ENCODE assay signal across 2 cellular contexts in genomic region chr16:54657058-54657708, GRCh38.
TF ChIP-seq lines count a peak whose summit lies in the region.

No MANE protein-coding gene starts in this region.

TF ChIP-seq in K562, 482 proteins besides CTCF, POLR2A, EP300 and RAD21 (continued from another document):
- TF ChIP-seq, protein P1, sequence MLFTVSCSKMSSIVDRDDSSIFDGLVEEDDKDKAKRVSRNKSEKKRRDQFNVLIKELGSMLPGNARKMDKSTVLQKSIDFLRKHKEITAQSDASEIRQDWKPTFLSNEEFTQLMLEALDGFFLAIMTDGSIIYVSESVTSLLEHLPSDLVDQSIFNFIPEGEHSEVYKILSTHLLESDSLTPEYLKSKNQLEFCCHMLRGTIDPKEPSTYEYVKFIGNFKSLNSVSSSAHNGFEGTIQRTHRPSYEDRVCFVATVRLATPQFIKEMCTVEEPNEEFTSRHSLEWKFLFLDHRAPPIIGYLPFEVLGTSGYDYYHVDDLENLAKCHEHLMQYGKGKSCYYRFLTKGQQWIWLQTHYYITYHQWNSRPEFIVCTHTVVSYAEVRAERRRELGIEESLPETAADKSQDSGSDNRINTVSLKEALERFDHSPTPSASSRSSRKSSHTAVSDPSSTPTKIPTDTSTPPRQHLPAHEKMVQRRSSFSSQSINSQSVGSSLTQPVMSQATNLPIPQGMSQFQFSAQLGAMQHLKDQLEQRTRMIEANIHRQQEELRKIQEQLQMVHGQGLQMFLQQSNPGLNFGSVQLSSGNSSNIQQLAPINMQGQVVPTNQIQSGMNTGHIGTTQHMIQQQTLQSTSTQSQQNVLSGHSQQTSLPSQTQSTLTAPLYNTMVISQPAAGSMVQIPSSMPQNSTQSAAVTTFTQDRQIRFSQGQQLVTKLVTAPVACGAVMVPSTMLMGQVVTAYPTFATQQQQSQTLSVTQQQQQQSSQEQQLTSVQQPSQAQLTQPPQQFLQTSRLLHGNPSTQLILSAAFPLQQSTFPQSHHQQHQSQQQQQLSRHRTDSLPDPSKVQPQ (CRISPR knock-in tag; IDR thresholded peaks at IDR 0.05; ENCODE audit: borderline replicate concordance), result no peak
- TF ChIP-seq RAD51 (IDR thresholded peaks at IDR 0.05; ENCODE audit: borderline replicate concordance, low read depth), result peak; percentile 77
- TF ChIP-seq USF2 (CRISPR knock-in tag; IDR thresholded peaks at IDR 0.05), result peak; percentile 85
- TF ChIP-seq E2F4 (CRISPR knock-in tag; IDR thresholded peaks at IDR 0.05; ENCODE audit: low read depth), result no peak
- no peak for TF ChIP-seq CTBP1 (IDR thresholded peaks at IDR 0.05; ENCODE audit: borderline replicate concordance)
- TF ChIP-seq ZNF512 (tag; IDR thresholded peaks at IDR 0.05), result peak; percentile 91
- TF ChIP-seq, protein P2, sequence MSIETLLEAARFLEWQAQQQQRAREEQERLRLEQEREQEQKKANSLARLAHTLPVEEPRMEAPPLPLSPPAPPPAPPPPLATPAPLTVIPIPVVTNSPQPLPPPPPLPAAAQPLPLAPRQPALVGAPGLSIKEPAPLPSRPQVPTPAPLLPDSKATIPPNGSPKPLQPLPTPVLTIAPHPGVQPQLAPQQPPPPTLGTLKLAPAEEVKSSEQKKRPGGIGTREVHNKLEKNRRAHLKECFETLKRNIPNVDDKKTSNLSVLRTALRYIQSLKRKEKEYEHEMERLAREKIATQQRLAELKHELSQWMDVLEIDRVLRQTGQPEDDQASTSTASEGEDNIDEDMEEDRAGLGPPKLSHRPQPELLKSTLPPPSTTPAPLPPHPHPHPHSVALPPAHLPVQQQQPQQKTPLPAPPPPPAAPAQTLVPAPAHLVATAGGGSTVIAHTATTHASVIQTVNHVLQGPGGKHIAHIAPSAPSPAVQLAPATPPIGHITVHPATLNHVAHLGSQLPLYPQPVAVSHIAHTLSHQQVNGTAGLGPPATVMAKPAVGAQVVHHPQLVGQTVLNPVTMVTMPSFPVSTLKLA (conservative IDR thresholded peaks at IDR 0.05), result no peak
- no peak for TF ChIP-seq SRSF7 (optimal IDR thresholded peaks at IDR 0.05; ENCODE audit: low read depth, low read length)
- no peak for TF ChIP-seq ZNF274 (IDR thresholded peaks at IDR 0.05; ENCODE audit: borderline replicate concordance, low read depth, low read length)
- TF ChIP-seq, protein P3, sequence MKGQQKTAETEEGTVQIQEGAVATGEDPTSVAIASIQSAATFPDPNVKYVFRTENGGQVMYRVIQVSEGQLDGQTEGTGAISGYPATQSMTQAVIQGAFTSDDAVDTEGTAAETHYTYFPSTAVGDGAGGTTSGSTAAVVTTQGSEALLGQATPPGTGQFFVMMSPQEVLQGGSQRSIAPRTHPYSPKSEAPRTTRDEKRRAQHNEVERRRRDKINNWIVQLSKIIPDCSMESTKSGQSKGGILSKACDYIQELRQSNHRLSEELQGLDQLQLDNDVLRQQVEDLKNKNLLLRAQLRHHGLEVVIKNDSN (CRISPR knock-in tag; IDR thresholded peaks at IDR 0.05), result 0 out of 2 replicates have a peak, but pooled peaks have one; percentile 9
- TF ChIP-seq NFYB (IDR thresholded peaks at IDR 0.05; ENCODE audit: extremely low read depth, insufficient read length), result peak; percentile 20
- TF ChIP-seq, protein P4, sequence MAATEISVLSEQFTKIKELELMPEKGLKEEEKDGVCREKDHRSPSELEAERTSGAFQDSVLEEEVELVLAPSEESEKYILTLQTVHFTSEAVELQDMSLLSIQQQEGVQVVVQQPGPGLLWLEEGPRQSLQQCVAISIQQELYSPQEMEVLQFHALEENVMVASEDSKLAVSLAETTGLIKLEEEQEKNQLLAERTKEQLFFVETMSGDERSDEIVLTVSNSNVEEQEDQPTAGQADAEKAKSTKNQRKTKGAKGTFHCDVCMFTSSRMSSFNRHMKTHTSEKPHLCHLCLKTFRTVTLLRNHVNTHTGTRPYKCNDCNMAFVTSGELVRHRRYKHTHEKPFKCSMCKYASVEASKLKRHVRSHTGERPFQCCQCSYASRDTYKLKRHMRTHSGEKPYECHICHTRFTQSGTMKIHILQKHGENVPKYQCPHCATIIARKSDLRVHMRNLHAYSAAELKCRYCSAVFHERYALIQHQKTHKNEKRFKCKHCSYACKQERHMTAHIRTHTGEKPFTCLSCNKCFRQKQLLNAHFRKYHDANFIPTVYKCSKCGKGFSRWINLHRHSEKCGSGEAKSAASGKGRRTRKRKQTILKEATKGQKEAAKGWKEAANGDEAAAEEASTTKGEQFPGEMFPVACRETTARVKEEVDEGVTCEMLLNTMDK (IDR thresholded peaks at IDR 0.05; ENCODE audit: borderline replicate concordance, insufficient read depth, low read depth, low read length, poor library complexity, severe bottlenecking), result no peak
- no peak for TF ChIP-seq ZNF165 (CRISPR knock-in tag; IDR thresholded peaks at IDR 0.05; ENCODE audit: borderline replicate concordance)
- TF ChIP-seq BRD4 (IDR thresholded peaks at IDR 0.05), result no peak
- TF ChIP-seq ZSCAN29 (IDR thresholded peaks at IDR 0.05), result no peak
- no peak for TF ChIP-seq BCL6 (CRISPR knock-in tag; IDR thresholded peaks at IDR 0.05)

TF ChIP-seq in HepG2, 621 proteins besides CTCF, POLR2A, EP300 and RAD21 (continued from another document):
- TF ChIP-seq USF2 (IDR thresholded peaks at IDR 0.05; ENCODE audit: low read depth, low read length), result peak; percentile 51; the same call in 1 of the 2 replicates
- no peak; the same call in 1 of the 2 replicates for TF ChIP-seq USF2 (CRISPR knock-in tag; IDR thresholded peaks at IDR 0.05; ENCODE audit: borderline replicate concordance)
- TF ChIP-seq, protein P5, sequence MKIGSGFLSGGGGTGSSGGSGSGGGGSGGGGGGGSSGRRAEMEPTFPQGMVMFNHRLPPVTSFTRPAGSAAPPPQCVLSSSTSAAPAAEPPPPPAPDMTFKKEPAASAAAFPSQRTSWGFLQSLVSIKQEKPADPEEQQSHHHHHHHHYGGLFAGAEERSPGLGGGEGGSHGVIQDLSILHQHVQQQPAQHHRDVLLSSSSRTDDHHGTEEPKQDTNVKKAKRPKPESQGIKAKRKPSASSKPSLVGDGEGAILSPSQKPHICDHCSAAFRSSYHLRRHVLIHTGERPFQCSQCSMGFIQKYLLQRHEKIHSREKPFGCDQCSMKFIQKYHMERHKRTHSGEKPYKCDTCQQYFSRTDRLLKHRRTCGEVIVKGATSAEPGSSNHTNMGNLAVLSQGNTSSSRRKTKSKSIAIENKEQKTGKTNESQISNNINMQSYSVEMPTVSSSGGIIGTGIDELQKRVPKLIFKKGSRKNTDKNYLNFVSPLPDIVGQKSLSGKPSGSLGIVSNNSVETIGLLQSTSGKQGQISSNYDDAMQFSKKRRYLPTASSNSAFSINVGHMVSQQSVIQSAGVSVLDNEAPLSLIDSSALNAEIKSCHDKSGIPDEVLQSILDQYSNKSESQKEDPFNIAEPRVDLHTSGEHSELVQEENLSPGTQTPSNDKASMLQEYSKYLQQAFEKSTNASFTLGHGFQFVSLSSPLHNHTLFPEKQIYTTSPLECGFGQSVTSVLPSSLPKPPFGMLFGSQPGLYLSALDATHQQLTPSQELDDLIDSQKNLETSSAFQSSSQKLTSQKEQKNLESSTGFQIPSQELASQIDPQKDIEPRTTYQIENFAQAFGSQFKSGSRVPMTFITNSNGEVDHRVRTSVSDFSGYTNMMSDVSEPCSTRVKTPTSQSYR (CRISPR knock-in tag; IDR thresholded peaks at IDR 0.05; ENCODE audit: borderline replicate concordance), result no peak
- 0 out of 2 replicates have a peak, but pooled peaks have one; percentile 39 for TF ChIP-seq SOX6 (IDR thresholded peaks at IDR 0.05)
- TF ChIP-seq SOX6 (CRISPR knock-in tag; IDR thresholded peaks at IDR 0.05), result no peak
